8 cellular contexts compared by ENCODE assay signal in genomic region chr12:68807576-68808387, GRCh38. TPM values are rescaled to one million over a fixed set of nuclear protein-coding genes. Genes with fewer than 3 reads are reported as not detected.
DNase-seq lines count a peak whose midpoint lies in the region; ATAC-seq and TF ChIP-seq lines count a peak whose summit lies in the region.

Gene MDM2, plus strand, starts transcription at chr12:68808177. Its CDS starts 301 bp downstream, at chr12:68808478.

- H3K4me2 ChIP-seq in OCI-LY1 (ENCODE audit: low read length), result peak within 1 kb of the TSS; percentile 69

- H3K9me2 ChIP-seq in OCI-LY1 (ENCODE audit: low read depth, low read length), result no peaks in the 10 kb centered on the region

- peaks cover 13% of the 10 kb centered on the region for H3K36me3 Mint-ChIP-seq in endothelial cell (ENCODE audit: low read depth, unreplicated experiment)

- no peaks in the 10 kb centered on the region for H3K9me3 ChIP-seq in OCI-LY1 (ENCODE audit: low read length)

- H3K27me3 Mint-ChIP-seq in endothelial cell (ENCODE audit: unreplicated experiment), result peaks cover 10% of the 10 kb centered on the region

- peaks cover 68% of the 10 kb centered on the region for H3K4me1 ChIP-seq in OCI-LY1 (ENCODE audit: insufficient read depth, low read length, severe bottlenecking)

- peaks cover 41% of the 10 kb centered on the region for H3K79me2 ChIP-seq in OCI-LY1 (ENCODE audit: insufficient read depth, low read length)

- peak within 1 kb of the TSS; percentile 99 for H3K27ac ChIP-seq in OCI-LY1 (ENCODE audit: low read depth, low read length, poor library complexity, severe bottlenecking)

- peak within 1 kb of the TSS; percentile 85 for H3K4me3 ChIP-seq in OCI-LY1 (ENCODE audit: low read depth, low read length, poor library complexity, severe bottlenecking)

- TF ChIP-seq CTCF in OCI-LY1 (IDR thresholded peaks at IDR 0.05; ENCODE audit: low read length) (peak; percentile 68), endothelial cell (IDR thresholded peaks at IDR 0.05; ENCODE audit: unreplicated experiment) (peak; percentile 87)

- peak within 1 kb of the TSS; percentile 91 for H3K27ac Mint-ChIP-seq in endothelial cell (ENCODE audit: unreplicated experiment)

- H3K36me3 ChIP-seq in OCI-LY1 (ENCODE audit: insufficient read depth, low read length), result peaks cover 40% of the 10 kb centered on the region

- peak within 1 kb of the TSS; percentile 98 for H3K4me3 Mint-ChIP-seq in endothelial cell (ENCODE audit: unreplicated experiment)

- peaks cover 16% of the 10 kb centered on the region for H3K4me1 Mint-ChIP-seq in endothelial cell (ENCODE audit: unreplicated experiment)

- DNase-seq in DMS153 treated with DMSO at 0.1 percent for 48 hours (lab: John Stamatoyannopoulos, UW; ENCODE audit: unreplicated experiment) (peak; percentile 88), HuH-7.5 (ENCODE audit: low spot score) (peak; percentile 95), endothelial cell (ENCODE audit: low spot score) (peak; percentile 95), middle frontal gyrus (ENCODE audit: extremely low spot score, low spot score) (peak; percentile 82)
- peak; percentile 94 for DNase-seq in activated CD8-positive, alpha-beta memory T cell treated with anti-CD3 and anti-CD28 coated beads, Interleukin-2, amount 50 U/mL, for 4 hours
- peak; percentile 93 for DNase-seq in stimulated activated CD8-positive, alpha-beta memory T cell treated with anti-CD3 and anti-CD28 coated beads, Interleukin-2, amount 100 ng/mL, for 48 hours (ENCODE audit: low read depth in 2 of 2)

- ATAC-seq in GM21528 (IDR thresholded peaks at IDR 0.05; ENCODE audit: low FRiP score, unreplicated experiment), result peak; percentile 77

- peaks cover 4% of the 10 kb centered on the region; the same call in 1 of the 2 replicates for H3F3A ChIP-seq in OCI-LY1 (ENCODE audit: insufficient read depth, low read length)

- no peak within 1 kb of the TSS for H2AFZ ChIP-seq in OCI-LY1 (ENCODE audit: low read length)

- no peaks in the 10 kb centered on the region for H3K9me3 Mint-ChIP-seq in endothelial cell (ENCODE audit: unreplicated experiment)

- peak within 1 kb of the TSS; percentile 98 for H3K9ac ChIP-seq in OCI-LY1 (ENCODE audit: low read length)

- no peaks in the 10 kb centered on the region for H4K20me1 ChIP-seq in OCI-LY1 (ENCODE audit: insufficient read depth, low read length)

- H3K27me3 ChIP-seq in OCI-LY1 (ENCODE audit: insufficient read depth, low read length), result no peaks in the 10 kb centered on the region

RNA-seq across cellular contexts. Expression of gene MDM2, which starts in this region (rescaled TPM):
- 113 TPM for total RNA-seq in endothelial cell (ENCODE audit: unreplicated experiment)

Comparison
In these comparisons a context has a peak if more than half of its experiments do, and no peak if none do; other contexts are left out.
1. Peak in every context shown above with its lines: DNase-seq, ATAC-seq, H3K4me3 ChIP-seq and H3K27ac ChIP-seq.